In the genomic region with DNA sequence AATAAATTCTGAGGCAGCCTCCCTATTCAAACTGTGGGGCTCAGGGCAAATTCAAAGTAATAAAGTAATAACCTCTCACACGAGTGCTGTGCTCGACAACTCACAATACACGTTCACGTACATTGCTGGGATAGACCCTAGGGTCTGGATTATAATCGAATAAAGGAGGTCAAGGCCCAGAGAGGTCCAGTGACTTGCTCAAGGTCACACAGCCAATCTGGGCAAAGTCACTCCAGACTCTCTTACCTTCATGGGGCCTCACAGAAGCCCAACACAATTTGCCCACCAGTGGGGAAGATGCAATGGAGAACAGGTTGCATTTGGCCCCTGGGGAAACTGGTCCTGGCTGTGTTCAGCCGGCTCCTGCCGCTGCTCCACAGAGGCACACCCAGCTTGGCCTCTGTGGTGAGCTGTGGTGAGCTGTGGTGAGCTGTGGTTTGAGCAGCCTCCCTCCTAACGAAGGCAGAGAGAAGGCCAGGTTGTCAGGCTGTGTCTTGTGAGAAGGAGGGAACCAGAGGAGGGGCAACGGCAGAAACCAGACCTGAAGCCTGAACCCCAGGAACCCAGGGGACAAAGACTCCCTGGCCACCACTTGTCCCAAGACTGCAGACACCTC, we compare ENCODE assay signal across 2 cellular contexts.
A peak's percentile ranks its signal among the peaks of the same experiment; 100 is the strongest.
TF ChIP-seq lines count a peak whose summit lies in the region.

No MANE protein-coding gene starts in this region.

TF ChIP-seq in GM23338, 12 proteins besides CTCF, POLR2A, EP300 and RAD21 (continued from another document):
- TF ChIP-seq, protein P1, sequence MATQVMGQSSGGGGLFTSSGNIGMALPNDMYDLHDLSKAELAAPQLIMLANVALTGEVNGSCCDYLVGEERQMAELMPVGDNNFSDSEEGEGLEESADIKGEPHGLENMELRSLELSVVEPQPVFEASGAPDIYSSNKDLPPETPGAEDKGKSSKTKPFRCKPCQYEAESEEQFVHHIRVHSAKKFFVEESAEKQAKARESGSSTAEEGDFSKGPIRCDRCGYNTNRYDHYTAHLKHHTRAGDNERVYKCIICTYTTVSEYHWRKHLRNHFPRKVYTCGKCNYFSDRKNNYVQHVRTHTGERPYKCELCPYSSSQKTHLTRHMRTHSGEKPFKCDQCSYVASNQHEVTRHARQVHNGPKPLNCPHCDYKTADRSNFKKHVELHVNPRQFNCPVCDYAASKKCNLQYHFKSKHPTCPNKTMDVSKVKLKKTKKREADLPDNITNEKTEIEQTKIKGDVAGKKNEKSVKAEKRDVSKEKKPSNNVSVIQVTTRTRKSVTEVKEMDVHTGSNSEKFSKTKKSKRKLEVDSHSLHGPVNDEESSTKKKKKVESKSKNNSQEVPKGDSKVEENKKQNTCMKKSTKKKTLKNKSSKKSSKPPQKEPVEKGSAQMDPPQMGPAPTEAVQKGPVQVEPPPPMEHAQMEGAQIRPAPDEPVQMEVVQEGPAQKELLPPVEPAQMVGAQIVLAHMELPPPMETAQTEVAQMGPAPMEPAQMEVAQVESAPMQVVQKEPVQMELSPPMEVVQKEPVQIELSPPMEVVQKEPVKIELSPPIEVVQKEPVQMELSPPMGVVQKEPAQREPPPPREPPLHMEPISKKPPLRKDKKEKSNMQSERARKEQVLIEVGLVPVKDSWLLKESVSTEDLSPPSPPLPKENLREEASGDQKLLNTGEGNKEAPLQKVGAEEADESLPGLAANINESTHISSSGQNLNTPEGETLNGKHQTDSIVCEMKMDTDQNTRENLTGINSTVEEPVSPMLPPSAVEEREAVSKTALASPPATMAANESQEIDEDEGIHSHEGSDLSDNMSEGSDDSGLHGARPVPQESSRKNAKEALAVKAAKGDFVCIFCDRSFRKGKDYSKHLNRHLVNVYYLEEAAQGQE (IDR thresholded peaks at IDR 0.05; ENCODE audit: unreplicated experiment) = no peak
- TF ChIP-seq ZNF114 (CRISPR knock-in tag; IDR thresholded peaks at IDR 0.05) = no peak

TF ChIP-seq in K562, 482 proteins besides CTCF, POLR2A, EP300 and RAD21 (continued from another document):
- TF ChIP-seq, protein P2, sequence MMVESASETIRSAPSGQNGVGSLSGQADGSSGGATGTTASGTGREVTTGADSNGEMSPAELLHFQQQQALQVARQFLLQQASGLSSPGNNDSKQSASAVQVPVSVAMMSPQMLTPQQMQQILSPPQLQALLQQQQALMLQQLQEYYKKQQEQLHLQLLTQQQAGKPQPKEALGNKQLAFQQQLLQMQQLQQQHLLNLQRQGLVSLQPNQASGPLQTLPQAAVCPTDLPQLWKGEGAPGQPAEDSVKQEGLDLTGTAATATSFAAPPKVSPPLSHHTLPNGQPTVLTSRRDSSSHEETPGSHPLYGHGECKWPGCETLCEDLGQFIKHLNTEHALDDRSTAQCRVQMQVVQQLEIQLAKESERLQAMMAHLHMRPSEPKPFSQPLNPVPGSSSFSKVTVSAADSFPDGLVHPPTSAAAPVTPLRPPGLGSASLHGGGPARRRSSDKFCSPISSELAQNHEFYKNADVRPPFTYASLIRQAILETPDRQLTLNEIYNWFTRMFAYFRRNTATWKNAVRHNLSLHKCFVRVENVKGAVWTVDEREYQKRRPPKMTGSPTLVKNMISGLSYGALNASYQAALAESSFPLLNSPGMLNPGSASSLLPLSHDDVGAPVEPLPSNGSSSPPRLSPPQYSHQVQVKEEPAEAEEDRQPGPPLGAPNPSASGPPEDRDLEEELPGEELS (CRISPR knock-in tag; IDR thresholded peaks at IDR 0.05; ENCODE audit: borderline replicate concordance) = 0 out of 2 replicates have a peak, but pooled peaks have one; percentile 32
- TF ChIP-seq CBFA2T3 (IDR thresholded peaks at IDR 0.05) (no peak), GTF2E2 (tag; IDR thresholded peaks at IDR 0.05) (no peak), ZNF274 (IDR thresholded peaks at IDR 0.05; ENCODE audit: borderline replicate concordance, low read depth, low read length) (no peak), ZNF551 (CRISPR knock-in tag; IDR thresholded peaks at IDR 0.05) (no peak), BCOR (IDR thresholded peaks at IDR 0.05) (peak; percentile 74; the same call in 1 of the 2 replicates), RBM39 (optimal IDR thresholded peaks at IDR 0.05; ENCODE audit: low read depth, low read length) (no peak), ZFP36 (IDR thresholded peaks at IDR 0.05; ENCODE audit: low read depth, low read length, partially characterized antibody) (peak; percentile 77), SNIP1 (IDR thresholded peaks at IDR 0.05; ENCODE audit: low read depth) (no peak), TEAD1 (CRISPR knock-in tag; IDR thresholded peaks at IDR 0.05) (no peak), ZNF184 (CRISPR knock-in tag; IDR thresholded peaks at IDR 0.05) (no peak), L3MBTL2 (IDR thresholded peaks at IDR 0.05) (no peak), ZNF239 (CRISPR knock-in tag; IDR thresholded peaks at IDR 0.05) (no peak), FOSL1 (tag; conservative IDR thresholded peaks at IDR 0.05) (no peak)
- TF ChIP-seq, protein P3, sequence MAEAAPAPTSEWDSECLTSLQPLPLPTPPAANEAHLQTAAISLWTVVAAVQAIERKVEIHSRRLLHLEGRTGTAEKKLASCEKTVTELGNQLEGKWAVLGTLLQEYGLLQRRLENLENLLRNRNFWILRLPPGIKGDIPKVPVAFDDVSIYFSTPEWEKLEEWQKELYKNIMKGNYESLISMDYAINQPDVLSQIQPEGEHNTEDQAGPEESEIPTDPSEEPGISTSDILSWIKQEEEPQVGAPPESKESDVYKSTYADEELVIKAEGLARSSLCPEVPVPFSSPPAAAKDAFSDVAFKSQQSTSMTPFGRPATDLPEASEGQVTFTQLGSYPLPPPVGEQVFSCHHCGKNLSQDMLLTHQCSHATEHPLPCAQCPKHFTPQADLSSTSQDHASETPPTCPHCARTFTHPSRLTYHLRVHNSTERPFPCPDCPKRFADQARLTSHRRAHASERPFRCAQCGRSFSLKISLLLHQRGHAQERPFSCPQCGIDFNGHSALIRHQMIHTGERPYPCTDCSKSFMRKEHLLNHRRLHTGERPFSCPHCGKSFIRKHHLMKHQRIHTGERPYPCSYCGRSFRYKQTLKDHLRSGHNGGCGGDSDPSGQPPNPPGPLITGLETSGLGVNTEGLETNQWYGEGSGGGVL (CRISPR knock-in tag; IDR thresholded peaks at IDR 0.05) = no peak
- TF ChIP-seq, protein P4, sequence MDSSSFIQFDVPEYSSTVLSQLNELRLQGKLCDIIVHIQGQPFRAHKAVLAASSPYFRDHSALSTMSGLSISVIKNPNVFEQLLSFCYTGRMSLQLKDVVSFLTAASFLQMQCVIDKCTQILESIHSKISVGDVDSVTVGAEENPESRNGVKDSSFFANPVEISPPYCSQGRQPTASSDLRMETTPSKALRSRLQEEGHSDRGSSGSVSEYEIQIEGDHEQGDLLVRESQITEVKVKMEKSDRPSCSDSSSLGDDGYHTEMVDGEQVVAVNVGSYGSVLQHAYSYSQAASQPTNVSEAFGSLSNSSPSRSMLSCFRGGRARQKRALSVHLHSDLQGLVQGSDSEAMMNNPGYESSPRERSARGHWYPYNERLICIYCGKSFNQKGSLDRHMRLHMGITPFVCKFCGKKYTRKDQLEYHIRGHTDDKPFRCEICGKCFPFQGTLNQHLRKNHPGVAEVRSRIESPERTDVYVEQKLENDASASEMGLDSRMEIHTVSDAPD (CRISPR knock-in tag; IDR thresholded peaks at IDR 0.05) = 0 out of 2 replicates have a peak, but pooled peaks have one; percentile 38
